1 cellular context compared by ENCODE assay signal in the genomic region with DNA sequence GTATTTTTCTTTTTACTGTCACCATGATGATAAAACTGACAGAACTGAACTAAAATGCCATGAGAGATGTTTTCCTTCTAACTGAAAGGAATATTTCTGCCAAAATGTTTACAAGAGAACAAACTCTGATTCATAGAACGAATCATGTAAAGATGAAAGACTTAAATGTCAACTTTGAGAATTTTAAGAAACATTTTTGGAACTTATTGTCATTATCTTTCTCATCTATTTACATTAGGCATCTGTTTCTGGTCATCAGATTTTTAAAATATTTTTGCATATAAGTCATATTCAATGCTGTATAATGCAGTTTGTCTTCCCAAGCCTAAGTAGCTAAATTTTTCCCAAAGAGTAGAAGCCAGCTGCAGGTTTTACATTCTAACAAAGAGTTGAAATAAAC.
TF ChIP-seq lines count a peak whose summit lies in the region.

No MANE protein-coding gene starts in this region.

TF ChIP-seq in HCT116, 20 proteins besides CTCF, POLR2A, EP300 and RAD21 (continued from another document):
- TF ChIP-seq, protein P1, sequence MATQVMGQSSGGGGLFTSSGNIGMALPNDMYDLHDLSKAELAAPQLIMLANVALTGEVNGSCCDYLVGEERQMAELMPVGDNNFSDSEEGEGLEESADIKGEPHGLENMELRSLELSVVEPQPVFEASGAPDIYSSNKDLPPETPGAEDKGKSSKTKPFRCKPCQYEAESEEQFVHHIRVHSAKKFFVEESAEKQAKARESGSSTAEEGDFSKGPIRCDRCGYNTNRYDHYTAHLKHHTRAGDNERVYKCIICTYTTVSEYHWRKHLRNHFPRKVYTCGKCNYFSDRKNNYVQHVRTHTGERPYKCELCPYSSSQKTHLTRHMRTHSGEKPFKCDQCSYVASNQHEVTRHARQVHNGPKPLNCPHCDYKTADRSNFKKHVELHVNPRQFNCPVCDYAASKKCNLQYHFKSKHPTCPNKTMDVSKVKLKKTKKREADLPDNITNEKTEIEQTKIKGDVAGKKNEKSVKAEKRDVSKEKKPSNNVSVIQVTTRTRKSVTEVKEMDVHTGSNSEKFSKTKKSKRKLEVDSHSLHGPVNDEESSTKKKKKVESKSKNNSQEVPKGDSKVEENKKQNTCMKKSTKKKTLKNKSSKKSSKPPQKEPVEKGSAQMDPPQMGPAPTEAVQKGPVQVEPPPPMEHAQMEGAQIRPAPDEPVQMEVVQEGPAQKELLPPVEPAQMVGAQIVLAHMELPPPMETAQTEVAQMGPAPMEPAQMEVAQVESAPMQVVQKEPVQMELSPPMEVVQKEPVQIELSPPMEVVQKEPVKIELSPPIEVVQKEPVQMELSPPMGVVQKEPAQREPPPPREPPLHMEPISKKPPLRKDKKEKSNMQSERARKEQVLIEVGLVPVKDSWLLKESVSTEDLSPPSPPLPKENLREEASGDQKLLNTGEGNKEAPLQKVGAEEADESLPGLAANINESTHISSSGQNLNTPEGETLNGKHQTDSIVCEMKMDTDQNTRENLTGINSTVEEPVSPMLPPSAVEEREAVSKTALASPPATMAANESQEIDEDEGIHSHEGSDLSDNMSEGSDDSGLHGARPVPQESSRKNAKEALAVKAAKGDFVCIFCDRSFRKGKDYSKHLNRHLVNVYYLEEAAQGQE (IDR thresholded peaks at IDR 0.05; ENCODE audit: low read depth), result no peak
- TF ChIP-seq TCF7L2 (IDR thresholded peaks at IDR 0.05; ENCODE audit: borderline replicate concordance, extremely low read depth, insufficient read depth, insufficient read length), result no peak
- TF ChIP-seq, protein P2, sequence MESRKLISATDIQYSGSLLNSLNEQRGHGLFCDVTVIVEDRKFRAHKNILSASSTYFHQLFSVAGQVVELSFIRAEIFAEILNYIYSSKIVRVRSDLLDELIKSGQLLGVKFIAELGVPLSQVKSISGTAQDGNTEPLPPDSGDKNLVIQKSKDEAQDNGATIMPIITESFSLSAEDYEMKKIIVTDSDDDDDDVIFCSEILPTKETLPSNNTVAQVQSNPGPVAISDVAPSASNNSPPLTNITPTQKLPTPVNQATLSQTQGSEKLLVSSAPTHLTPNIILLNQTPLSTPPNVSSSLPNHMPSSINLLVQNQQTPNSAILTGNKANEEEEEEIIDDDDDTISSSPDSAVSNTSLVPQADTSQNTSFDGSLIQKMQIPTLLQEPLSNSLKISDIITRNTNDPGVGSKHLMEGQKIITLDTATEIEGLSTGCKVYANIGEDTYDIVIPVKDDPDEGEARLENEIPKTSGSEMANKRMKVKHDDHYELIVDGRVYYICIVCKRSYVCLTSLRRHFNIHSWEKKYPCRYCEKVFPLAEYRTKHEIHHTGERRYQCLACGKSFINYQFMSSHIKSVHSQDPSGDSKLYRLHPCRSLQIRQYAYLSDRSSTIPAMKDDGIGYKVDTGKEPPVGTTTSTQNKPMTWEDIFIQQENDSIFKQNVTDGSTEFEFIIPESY (IDR thresholded peaks at IDR 0.05; ENCODE audit: extremely low read depth, insufficient replicate concordance, low read length), result no peak
- TF ChIP-seq ZFX (IDR thresholded peaks at IDR 0.05), result no peak
- TF ChIP-seq SRF (IDR thresholded peaks at IDR 0.05; ENCODE audit: low read depth), result no peak
- no peak for TF ChIP-seq EGR1 (IDR thresholded peaks at IDR 0.05; ENCODE audit: low read depth)
- TF ChIP-seq ATF3 (IDR thresholded peaks at IDR 0.05), result no peak
- TF ChIP-seq CEBPB (IDR thresholded peaks at IDR 0.05; ENCODE audit: low read depth), result no peak
- TF ChIP-seq ZNF274 (IDR thresholded peaks at IDR 0.05; ENCODE audit: low read depth, low read length), result no peak
- TF ChIP-seq CBX3 (IDR thresholded peaks at IDR 0.05; ENCODE audit: low read depth), result no peak
- TF ChIP-seq ELF1 (IDR thresholded peaks at IDR 0.05; ENCODE audit: borderline replicate concordance, low read depth), result no peak
- TF ChIP-seq FOSL1 (IDR thresholded peaks at IDR 0.05; ENCODE audit: low read depth), result no peak
